ENCODE assay signal across 1 cellular context in genomic region chr6:90370493-90370959, GRCh38.
TF ChIP-seq lines count a peak whose summit lies in the region.

No MANE protein-coding gene starts in this region.

TF ChIP-seq in IMR-90, 13 proteins besides CTCF, POLR2A, EP300 and RAD21:
- TF ChIP-seq FOS (IDR thresholded peaks at IDR 0.05; ENCODE audit: low read depth, low read length) (no peak), RFX5 (IDR thresholded peaks at IDR 0.05; ENCODE audit: low read depth, low read length) (no peak), CHD1 (IDR thresholded peaks at IDR 0.05; ENCODE audit: low read depth, low read length) (no peak), ELK1 (IDR thresholded peaks at IDR 0.05; ENCODE audit: borderline replicate concordance, low read depth, low read length) (no peak), SMC3 (IDR thresholded peaks at IDR 0.05; ENCODE audit: low read depth, low read length) (no peak), NFE2L2 (IDR thresholded peaks at IDR 0.05; ENCODE audit: low read depth, low read length) (no peak), MAFK (IDR thresholded peaks at IDR 0.05; ENCODE audit: low read depth, low read length) (no peak), BHLHE40 (IDR thresholded peaks at IDR 0.05; ENCODE audit: low read depth, low read length) (no peak), CEBPB (IDR thresholded peaks at IDR 0.05; ENCODE audit: low read depth, low read length) (no peak), MAZ (IDR thresholded peaks at IDR 0.05; ENCODE audit: borderline replicate concordance, low read depth, low read length) (no peak), MXI1 (IDR thresholded peaks at IDR 0.05; ENCODE audit: borderline replicate concordance, low read depth, low read length) (no peak), USF2 (IDR thresholded peaks at IDR 0.05; ENCODE audit: low read depth, low read length) (no peak), RCOR1 (IDR thresholded peaks at IDR 0.05; ENCODE audit: insufficient replicate concordance, low read length) (no peak)
